Comparison of ENCODE assay signal across 11 cellular contexts in genomic region chr17:60652484-60653247, GRCh38. TPM values are rescaled to one million over a fixed set of nuclear protein-coding genes. Genes with fewer than 3 reads are reported as not detected.
DNase-seq lines count a peak whose midpoint lies in the region; ATAC-seq and TF ChIP-seq lines count a peak whose summit lies in the region.
"Had no signal": no experiment of that assay in that cellular context is flagged by ENCODE, and none has a peak within 500 bp of the region (broad histone marks: within the 10 kb centered on the region; RNA-seq: fewer than 3 reads in every experiment).

No MANE protein-coding gene starts in this region.

- intact Hi-C loops in activated B cell treated with CpG ODN at 0.5 μM for 24 hours (cut with micrococcal nuclease): loop anchor here (1.0 kb wide), 1 partner anchor 25 kb away; the partner anchor contains the start of gene BCAS3

- H3K4me1 Mint-ChIP-seq in activated B cell treated with CpG ODN at 0.5 μM for 24 hours: peaks cover 25% of the 10 kb centered on the region

- peak overlapping the region; percentile 15 for H3K27ac Mint-ChIP-seq in activated B cell treated with CpG ODN at 0.5 μM for 24 hours

- CTCF ChIA-PET in activated B cell treated with CpG ODN at 0.5 μM for 24 hours (lab: Charles Lee): interaction anchor here (1.7 kb wide), 1 partner anchor 13 kb away, joined by 7 read pairs; no protein-coding TSS in a partner anchor

- peak overlapping the region; percentile 41 for H3K4me3 Mint-ChIP-seq in activated B cell treated with CpG ODN at 0.5 μM for 24 hours

- H3K27me3 Mint-ChIP-seq in activated B cell treated with CpG ODN at 0.5 μM for 24 hours: no peaks in the 10 kb centered on the region

- no peak for DNase-seq in activated B cell treated with CpG ODN at 0.5 μM for 24 hours
- no peak for DNase-seq in caudate nucleus (lab: John Stamatoyannopoulos, UW)
- DNase-seq in stimulated activated CD4-positive, alpha-beta T cell treated with anti-CD3 and anti-CD28 coated beads, Interleukin-2, amount 100 ng/mL, for 24 hours: no peak
- DNase-seq in NCI-H2081 (lab: John Stamatoyannopoulos, UW): no peak
- DNase-seq: colonic mucosa, Peyer's patch, psoas muscle had no signal

- TF ChIP-seq CTCF in activated B cell treated with CpG ODN at 0.5 μM for 24 hours (IDR thresholded peaks at IDR 0.05): no peak

- H3K36me3 Mint-ChIP-seq in activated B cell treated with CpG ODN at 0.5 μM for 24 hours (ENCODE audit: low read depth): peaks cover 52% of the 10 kb centered on the region

- ATAC-seq in GM18508 (IDR thresholded peaks at IDR 0.05; ENCODE audit: insufficient read depth, unreplicated experiment) (peak; percentile 77), GM21447 (IDR thresholded peaks at IDR 0.05; ENCODE audit: unreplicated experiment) (peak; percentile 97), HG03175 (IDR thresholded peaks at IDR 0.05; ENCODE audit: unreplicated experiment) (peak; percentile 92), activated B cell treated with CpG ODN at 0.5 μM for 24 hours (ENCODE audit: low read depth) (peak; percentile 100), HG03039 (IDR thresholded peaks at IDR 0.05; ENCODE audit: unreplicated experiment) (no peak)
- ATAC-seq: psoas muscle had no signal

- H3K27ac ChIP-seq in caudate nucleus (ENCODE audit: low read depth, low read length): no peak overlapping the region
- H3K27ac ChIP-seq: colonic mucosa, Peyer's patch, psoas muscle had no signal

- POLR2A ChIA-PET in activated B cell treated with CpG ODN at 0.5 μM for 24 hours (lab: Charles Lee): no interaction called here

- no peaks in the 10 kb centered on the region for H3K9me3 Mint-ChIP-seq in activated B cell treated with CpG ODN at 0.5 μM for 24 hours

RNA-seq across cellular contexts. Expression of gene BCAS3, which starts 25.0 kb away (rescaled TPM):
- total RNA-seq in activated B cell treated with CpG ODN at 0.5 μM for 24 hours: 25.8 and 37.5 TPM in 2 replicates

RNA-seq across cellular contexts. Expression of gene PPM1D, which starts 52.7 kb away (rescaled TPM):
- 12.9 and 13.3 TPM in 2 replicates for total RNA-seq in activated B cell treated with CpG ODN at 0.5 μM for 24 hours
